Comparison of ENCODE assay signal across 10 cellular contexts in the genomic region with DNA sequence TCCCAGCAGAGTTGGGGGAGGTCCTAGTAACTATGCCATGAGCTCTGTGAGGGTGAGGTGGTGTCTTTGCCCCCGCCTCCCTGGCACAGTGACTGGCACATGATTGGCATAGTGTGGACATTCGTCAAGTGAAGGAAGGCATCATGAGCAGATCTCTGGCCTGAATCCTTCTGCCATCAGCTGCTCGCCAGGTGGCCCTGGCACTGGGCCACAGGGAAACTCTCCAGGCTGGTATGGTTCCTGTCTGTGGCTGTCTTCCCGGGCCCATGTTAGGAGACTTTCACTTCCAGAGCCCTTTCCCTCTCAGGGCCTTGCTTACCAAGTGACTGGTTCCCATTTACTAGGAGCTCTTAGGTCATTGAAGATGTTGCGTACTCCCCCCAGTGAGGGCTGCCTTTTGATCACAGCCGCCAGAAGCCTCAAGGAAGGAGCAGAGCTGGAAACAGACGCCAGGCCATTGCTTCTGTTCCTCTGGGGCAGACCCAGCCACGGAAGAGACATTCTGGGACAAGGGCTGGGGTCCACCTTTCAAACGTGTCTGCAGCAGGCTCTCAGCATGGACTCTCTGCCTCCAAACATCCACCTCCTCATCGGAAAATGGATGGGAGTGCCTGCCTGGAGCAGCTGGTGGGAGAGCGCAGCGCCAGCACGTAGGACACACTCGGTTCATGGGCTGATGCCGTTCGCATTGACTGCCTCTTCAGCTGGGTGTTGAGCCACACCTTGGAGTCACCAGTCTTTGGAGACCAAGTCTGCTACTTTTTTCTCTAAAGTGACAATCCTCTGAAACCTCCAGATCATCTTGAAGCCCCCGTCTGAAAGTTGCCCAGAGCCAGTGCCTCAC.
DNase-seq lines count a peak whose midpoint lies in the region; ATAC-seq lines count a peak whose summit lies in the region.
"Had no signal": no experiment of that assay in that cellular context is flagged by ENCODE, and none has a peak within 500 bp of the region (broad histone marks: within the 10 kb centered on the region; RNA-seq: fewer than 3 reads in every experiment).

No MANE protein-coding gene starts in this region.

- no peak overlapping the region for H3K4me3 Mint-ChIP-seq in activated naive CD4-positive, alpha-beta T cell treated with anti-CD3 and anti-CD28 coated beads for 36 hours
- H3K4me3 Mint-ChIP-seq in activated naive CD4-positive, alpha-beta T cell treated with anti-CD3 and anti-CD28 coated beads, Interleukin-2, amount 10 ng/mL, durations not matched to agents 7 days and 5 days: no peak overlapping the region
- H3K4me3 Mint-ChIP-seq: central memory CD8-positive, alpha-beta T cell; mesothelial cell of epicardium had no signal

- H3K27me3 Mint-ChIP-seq in activated naive CD4-positive, alpha-beta T cell treated with anti-CD3 and anti-CD28 coated beads for 36 hours (ENCODE audit: low read depth): no peaks in the 10 kb centered on the region
- H3K27me3 Mint-ChIP-seq in activated naive CD4-positive, alpha-beta T cell treated with anti-CD3 and anti-CD28 coated beads, Interleukin-2, amount 10 ng/mL, durations not matched to agents 7 days and 5 days: no peaks in the 10 kb centered on the region
- H3K27me3 Mint-ChIP-seq: central memory CD8-positive, alpha-beta T cell had no signal

- H3K9ac ChIP-seq in SK-N-MC (ENCODE audit: insufficient read length): no peak overlapping the region

- peak overlapping the region; percentile 69 for H3K27ac Mint-ChIP-seq in activated naive CD4-positive, alpha-beta T cell treated with anti-CD3 and anti-CD28 coated beads for 36 hours
- no peak overlapping the region for H3K27ac Mint-ChIP-seq in activated naive CD4-positive, alpha-beta T cell treated with anti-CD3 and anti-CD28 coated beads, Interleukin-2, amount 10 ng/mL, durations not matched to agents 7 days and 5 days
- H3K27ac Mint-ChIP-seq: mesothelial cell of epicardium had no signal

- H3K4me3 ChIP-seq in SK-N-MC (no peak overlapping the region), right cardiac atrium (ENCODE audit: low read length) (no peak overlapping the region)

- 75% methylated on average over 17 of the region's 17 CpGs for WGBS in right cardiac atrium

- no peaks in the 10 kb centered on the region for H3K9me3 ChIP-seq in SK-N-MC (ENCODE audit: low read depth, low read length)
- H3K9me3 ChIP-seq in right cardiac atrium (ENCODE audit: control insufficient read depth, low read length): no peaks in the 10 kb centered on the region

- peaks cover 68% of the 10 kb centered on the region for H3K36me3 ChIP-seq in SK-N-MC (ENCODE audit: insufficient read depth, low read length)

- peak; percentile 59 to 73 for ATAC-seq in right cardiac atrium
- ATAC-seq in HG02870 (IDR thresholded peaks at IDR 0.05; ENCODE audit: unreplicated experiment): no peak
- ATAC-seq in GM21786 (IDR thresholded peaks at IDR 0.05; ENCODE audit: unreplicated experiment): no peak

- H3K9me3 Mint-ChIP-seq in activated naive CD4-positive, alpha-beta T cell treated with anti-CD3 and anti-CD28 coated beads for 36 hours: no peaks in the 10 kb centered on the region
- H3K9me3 Mint-ChIP-seq in activated naive CD4-positive, alpha-beta T cell treated with anti-CD3 and anti-CD28 coated beads, Interleukin-2, amount 10 ng/mL, durations not matched to agents 7 days and 5 days: no peaks in the 10 kb centered on the region
- H3K9me3 Mint-ChIP-seq: central memory CD8-positive, alpha-beta T cell; mesothelial cell of epicardium had no signal

- intact Hi-C loops in activated naive CD4-positive, alpha-beta T cell treated with anti-CD3 and anti-CD28 coated beads for 36 hours (cut with micrococcal nuclease): no loop called here
- intact Hi-C loops in right cardiac atrium (cut with DNase I): loop anchor here (5.0 to 10.0 kb wide), 6 partner anchors 63 to 390 kb away; partner anchors contain the start of gene PTPN1 (in 1 of the 4)

- peaks cover 28% of the 10 kb centered on the region for H3K4me1 Mint-ChIP-seq in activated naive CD4-positive, alpha-beta T cell treated with anti-CD3 and anti-CD28 coated beads for 36 hours (ENCODE audit: low read depth)
- H3K4me1 Mint-ChIP-seq in activated naive CD4-positive, alpha-beta T cell treated with anti-CD3 and anti-CD28 coated beads, Interleukin-2, amount 10 ng/mL, durations not matched to agents 7 days and 5 days: peaks cover 18% of the 10 kb centered on the region

- peaks cover 63% of the 10 kb centered on the region for H3K36me3 Mint-ChIP-seq in activated naive CD4-positive, alpha-beta T cell treated with anti-CD3 and anti-CD28 coated beads for 36 hours (ENCODE audit: low read depth)
- H3K36me3 Mint-ChIP-seq in activated naive CD4-positive, alpha-beta T cell treated with anti-CD3 and anti-CD28 coated beads, Interleukin-2, amount 10 ng/mL, durations not matched to agents 7 days and 5 days: peaks cover 68% of the 10 kb centered on the region

- H3K4me1 ChIP-seq in right cardiac atrium (ENCODE audit: control insufficient read depth, insufficient read depth, low read length): peaks cover 12% of the 10 kb centered on the region

- H3K27ac ChIP-seq in SK-N-MC: peak overlapping the region; percentile 45; the same call in 1 of the 2 replicates
- peak overlapping the region; percentile 58 for H3K27ac ChIP-seq in right cardiac atrium (ENCODE audit: low read length)
- peak overlapping the region; percentile 33 for H3K27ac ChIP-seq in substantia nigra (ENCODE audit: low read depth, low read length, poor library complexity, severe bottlenecking)

- CTCF ChIA-PET in activated naive CD4-positive, alpha-beta T cell treated with anti-CD3 and anti-CD28 coated beads for 36 hours (lab: Charles Lee): interaction anchor here (0.6 to 6.3 kb wide), 5 partner anchors 11 to 409 kb away, joined by 3 to 87 read pairs (median 24); partner anchors contain the start of gene PTPN1
- CTCF ChIA-PET in activated naive CD4-positive, alpha-beta T cell treated with anti-CD3 and anti-CD28 coated beads, Interleukin-2, amount 10 ng/mL, durations not matched to agents 7 days and 5 days (lab: Charles Lee): interaction anchor here (0.9 to 15.3 kb wide), 8 partner anchors 9 to 390 kb away, joined by 3 to 236 read pairs (median 5); no protein-coding TSS in a partner anchor

- no peak for DNase-seq in activated naive CD4-positive, alpha-beta T cell treated with anti-CD3 and anti-CD28 coated beads for 36 hours
- DNase-seq in activated naive CD4-positive, alpha-beta T cell treated with anti-CD3 and anti-CD28 coated beads, Interleukin-2, amount 10 ng/mL, durations not matched to agents 7 days and 5 days: no peak
- DNase-seq in SK-N-MC (ENCODE audit: low read depth, low spot score) (no peak), right cardiac atrium (peak; percentile 63 to 89 (median 86)), substantia nigra (lab: John Stamatoyannopoulos, UW) (peak in 4 of 49 donors; percentile 10 to 86 (median 56)), HT-29 (ENCODE audit: low spot score) (no peak)

- no peaks in the 10 kb centered on the region for H3K27me3 ChIP-seq in right cardiac atrium (ENCODE audit: control insufficient read depth, insufficient read depth)

Comparison
In these comparisons a context has a peak if more than half of its experiments do, and no peak if none do; other contexts are left out.
1. DNase-seq: peak in right cardiac atrium (3 of 3); none in activated naive CD4-positive, alpha-beta T cell treated with anti-CD3 and anti-CD28 coated beads for 36 hours (single experiment), activated naive CD4-positive, alpha-beta T cell treated with anti-CD3 and anti-CD28 coated beads, Interleukin-2, amount 10 ng/mL, durations not matched to agents 7 days and 5 days (single experiment), SK-N-MC (single experiment) and HT-29 (single experiment).
2. ATAC-seq: peak in right cardiac atrium (2 of 2); none in HG02870 (single experiment) and GM21786 (single experiment).
3. Peak in every context shown above with its lines, with median percentiles within 50 percentile points of each other: H3K27ac ChIP-seq.